Comparison of ENCODE assay signal across 16 cellular contexts in genomic region chr1:232591344-232591743, GRCh38. TPM values are rescaled to one million over a fixed set of nuclear protein-coding genes. Genes with fewer than 3 reads are reported as not detected.
DNase-seq lines count a peak whose midpoint lies in the region; ATAC-seq and TF ChIP-seq lines count a peak whose summit lies in the region.
"Had no signal": no experiment of that assay in that cellular context is flagged by ENCODE, and none has a peak within 500 bp of the region (broad histone marks: within the 10 kb centered on the region; RNA-seq: fewer than 3 reads in every experiment).

No MANE protein-coding gene starts in this region.

- intact Hi-C loops in CD14-positive monocyte (cut with micrococcal nuclease) (loop anchor here in 1 of 2 donors (5.0 kb wide), 1 partner anchor 36 kb away; no protein-coding TSS in a partner anchor), psoas muscle (cut with DNase I) (no loop called here)

- H3K27ac ChIP-seq in endodermal cell (ENCODE audit: low read depth, low read length) (peak overlapping the region; percentile 21), psoas muscle (peak overlapping the region; percentile 6)
- H3K27ac ChIP-seq: foreskin keratinocyte had no signal

- peak in 1 of 4 donors; percentile 14 for ATAC-seq in psoas muscle
- no peak for ATAC-seq in activated T-helper 17 cell treated with anti-CD3 and anti-CD28 coated beads, Interleukin-2, amount 50 U/mL, for 72 hours (replicated peaks)
- ATAC-seq: foreskin keratinocyte had no signal

- H3K36me3 ChIP-seq in endodermal cell (ENCODE audit: control insufficient read depth, insufficient read depth, low read length) (peaks cover 48% of the 10 kb centered on the region), psoas muscle (ENCODE audit: insufficient read depth in 1 of 2, low read depth in 1 of 2) (no peaks in the 10 kb centered on the region)

- H3K27ac Mint-ChIP-seq in CD14-positive monocyte (peak overlapping the region; percentile 58 to 97 (median 90)), endodermal cell (no peak overlapping the region)
- H3K27ac Mint-ChIP-seq in activated T-helper 17 cell treated with anti-CD3 and anti-CD28 coated beads, Interleukin-2, amount 50 U/mL, for 72 hours, result no peak overlapping the region

- H3K4me1 Mint-ChIP-seq in CD14-positive monocyte (peaks cover 40% of the 10 kb centered on the region), endodermal cell (peaks cover 45% of the 10 kb centered on the region)
- peaks cover 33% of the 10 kb centered on the region for H3K4me1 Mint-ChIP-seq in activated T-helper 17 cell treated with anti-CD3 and anti-CD28 coated beads, Interleukin-2, amount 50 U/mL, for 72 hours

- H3K9ac ChIP-seq in endodermal cell (ENCODE audit: extremely low read depth, low read length, poor library complexity, severe bottlenecking), result no peak overlapping the region

- H3K36me3 Mint-ChIP-seq in CD14-positive monocyte (peaks cover 0 to 4% of the 10 kb centered on the region in 2 donors), endodermal cell (ENCODE audit: low read depth) (peaks cover 4% of the 10 kb centered on the region)
- H3K36me3 Mint-ChIP-seq in activated T-helper 17 cell treated with anti-CD3 and anti-CD28 coated beads, Interleukin-2, amount 50 U/mL, for 72 hours (ENCODE audit: low read depth), result peaks cover 15% of the 10 kb centered on the region

- no peak for TF ChIP-seq CTCF in CD14-positive monocyte (IDR thresholded peaks at IDR 0.05)
- TF ChIP-seq CTCF in endodermal cell (conservative IDR thresholded peaks at IDR 0.05), result no peak
- TF ChIP-seq CTCF in psoas muscle (IDR thresholded peaks at IDR 0.05), result no peak

- H3K4me3 Mint-ChIP-seq in CD14-positive monocyte (no peak overlapping the region), endodermal cell (no peak overlapping the region)
- H3K4me3 Mint-ChIP-seq in activated T-helper 17 cell treated with anti-CD3 and anti-CD28 coated beads, Interleukin-2, amount 50 U/mL, for 72 hours, result no peak overlapping the region
- H3K4me3 Mint-ChIP-seq: nephron had no signal

- H3K4me3 ChIP-seq in endodermal cell (ENCODE audit: low read length) (no peak overlapping the region), psoas muscle (no peak overlapping the region)

- H3K9me3 Mint-ChIP-seq in CD14-positive monocyte (peaks cover 0 to 8% (median 3%) of the 10 kb centered on the region in 7 donors), endodermal cell (no peaks in the 10 kb centered on the region)
- peaks cover 12% of the 10 kb centered on the region for H3K9me3 Mint-ChIP-seq in activated T-helper 17 cell treated with anti-CD3 and anti-CD28 coated beads, Interleukin-2, amount 50 U/mL, for 72 hours
- H3K9me3 Mint-ChIP-seq: nephron had no signal

- DNase-seq in CD14-positive monocyte (ENCODE audit: low spot score) (no peak), M059J (ENCODE audit: low read depth) (peak; percentile 27), endodermal cell (no peak), psoas muscle (no peak), putamen (ENCODE audit: low spot score) (no peak)
- DNase-seq in activated CD4-positive, CD25-positive, alpha-beta regulatory T cell treated with anti-CD3 and anti-CD28 coated beads, Interleukin-2, amount 50 U/mL, for 72 hours, result no peak
- DNase-seq in activated CD4-positive, alpha-beta T cell treated with anti-CD3 and anti-CD28 coated beads, Interleukin-2, amount 50 U/mL, for 48 hours, result no peak
- DNase-seq: activated CD4-positive, alpha-beta T cell treated with anti-CD3 and anti-CD28 coated beads for 1 hour; activated effector memory CD4-positive, alpha-beta T cell treated with Interleukin-2 at 50 U/mL for 16 hours; amniotic stem cell; foreskin keratinocyte; mammary epithelial cell; NCI-H1694 treated with DMSO at 0.1 percent for 48 hours; SIG-M5 had no signal

- WGBS in endodermal cell (ENCODE audit: insufficient coverage in 1 of 2, insufficient read length in 1 of 2), 2 experiments, result 94 to 100% methylated on average over 1 to 3 of the region's 3 CpGs
- WGBS in psoas muscle, 3 donors, result 85 to 87% (median 87%) methylated on average over 3 of the region's 3 CpGs

- H3K4me1 ChIP-seq in endodermal cell (ENCODE audit: control insufficient read depth, insufficient read depth, low read length) (peaks cover 16% of the 10 kb centered on the region), psoas muscle (peaks cover 20% of the 10 kb centered on the region)
- H3K4me1 ChIP-seq: foreskin keratinocyte had no signal

- H3K27me3 ChIP-seq in endodermal cell (ENCODE audit: control insufficient read depth, insufficient read depth, low read length, poor library complexity, severe bottlenecking) (no peaks in the 10 kb centered on the region), psoas muscle (ENCODE audit: insufficient read depth in 3 of 3, low read length in 2 of 3) (no peaks in the 10 kb centered on the region)
- H3K27me3 ChIP-seq: foreskin keratinocyte had no signal

- no peaks in the 10 kb centered on the region for H3K27me3 Mint-ChIP-seq in CD14-positive monocyte (ENCODE audit: low read depth in 3 of 3)
- no peaks in the 10 kb centered on the region for H3K27me3 Mint-ChIP-seq in endodermal cell (ENCODE audit: insufficient read depth)
- no peaks in the 10 kb centered on the region for H3K27me3 Mint-ChIP-seq in activated T-helper 17 cell treated with anti-CD3 and anti-CD28 coated beads, Interleukin-2, amount 50 U/mL, for 72 hours

- no peaks in the 10 kb centered on the region for H3K9me3 ChIP-seq in endodermal cell (ENCODE audit: control insufficient read depth, low read length)
- no peaks in the 10 kb centered on the region for H3K9me3 ChIP-seq in psoas muscle

RNA-seq across cellular contexts. Expression of gene SIPA1L2, which starts 38.6 kb away (rescaled TPM):
- polyA plus RNA-seq in CD14-positive monocyte (1 to 10 TPM in 1 of 2 donors, under 1 TPM in 1; 0.64 to 1.3 TPM), psoas muscle (1 to 10 TPM; 5.9 to 9.4 (median 6.2) TPM)
- total RNA-seq in M059J (2014; rRNA removed; shearing (Covaris generic)), result 25.5 and 45.0 TPM in 2 replicates
- total RNA-seq in endodermal cell (10 to 100 TPM; 34.7 to 41.5 TPM), psoas muscle (10 to 100 TPM in 3 of 4 donors, 1 to 10 TPM in 1; 4.3 to 54.4 (median 14.8) TPM)
- polyA plus RNA-seq in endodermal cell (2013, experiment 1 of 2), result 40.1 TPM
- polyA plus RNA-seq in endodermal cell (2013, experiment 2 of 2), result 41.6 TPM
- 10 to 100 TPM in 1 of 2 donors, 1 to 10 TPM in 1; 2.9 to 19.1 TPM for total RNA-seq in activated T-helper 17 cell treated with anti-CD3 and anti-CD28 coated beads, Interleukin-2, amount 50 U/mL, for 72 hours

Comparison
In these comparisons a context has a peak if more than half of its experiments do, and no peak if none do; other contexts are left out.
1. H3K27ac Mint-ChIP-seq: peak in CD14-positive monocyte (7 of 7); none in endodermal cell (single experiment) and activated T-helper 17 cell treated with anti-CD3 and anti-CD28 coated beads, Interleukin-2, amount 50 U/mL, for 72 hours (single experiment).